8 cellular contexts compared by ENCODE assay signal in genomic region chr20:44598413-44599290, GRCh38. TPM values are rescaled to one million over a fixed set of nuclear protein-coding genes. Genes with fewer than 3 reads are reported as not detected.
DNase-seq lines count a peak whose midpoint lies in the region; ATAC-seq and TF ChIP-seq lines count a peak whose summit lies in the region.

No MANE protein-coding gene starts in this region.

- TF ChIP-seq POLR2A in erythroblast (IDR thresholded peaks at IDR 0.05; ENCODE audit: low read length): peak; percentile 53
- no peak for TF ChIP-seq POLR2A in gastrocnemius medialis (IDR thresholded peaks at IDR 0.05)
- TF ChIP-seq POLR2A in testis (IDR thresholded peaks at IDR 0.05): no peak

- WGBS in testis, 2 donors: 72 to 75% methylated on average over 3 to 4 of the region's 4 CpGs

- H3K27ac ChIP-seq in Panc1 (ENCODE audit: low read length) (peak overlapping the region; percentile 29), gastrocnemius medialis (peak overlapping the region; percentile 79 to 86 (median 81)), testis (peak overlapping the region in 1 of 2 donors; percentile 46)

- POLR2A ChIA-PET in Panc1 (lab: Charles Lee): no interaction called here

- no peaks in the 10 kb centered on the region for H3K9me3 ChIP-seq in Panc1 (ENCODE audit: control insufficient read depth, insufficient read depth, low read depth, low read length)
- H3K9me3 ChIP-seq in gastrocnemius medialis: no peaks in the 10 kb centered on the region
- no peaks in the 10 kb centered on the region for H3K9me3 ChIP-seq in testis

- peaks cover 24% of the 10 kb centered on the region for H3K4me1 Mint-ChIP-seq in activated CD4-positive, alpha-beta T cell treated with anti-CD3 and anti-CD28 coated beads, Interleukin-2, amount 10 ng/mL, durations not matched to agents 24 days and 14 days

- no peaks in the 10 kb centered on the region for H3K9me3 Mint-ChIP-seq in activated CD4-positive, alpha-beta T cell treated with anti-CD3 and anti-CD28 coated beads, Interleukin-2, amount 10 ng/mL, durations not matched to agents 24 days and 14 days

- intact Hi-C loops in activated CD4-positive, alpha-beta T cell treated with anti-CD3 and anti-CD28 coated beads, Interleukin-2, amount 10 ng/mL, durations not matched to agents 24 days and 14 days (cut with micrococcal nuclease): loop anchor here (10.0 kb wide), 1 partner anchor 54 kb away; no protein-coding TSS in a partner anchor
- intact Hi-C loops in Panc1 (cut with micrococcal nuclease; ENCODE audit: unreplicated experiment) (no loop called here), gastrocnemius medialis (cut with DNase I; ENCODE audit: low total_unique reads) (no loop called here), testis (cut with DNase I; ENCODE audit: low total_unique reads) (no loop called here)

- H3K36me3 ChIP-seq in Panc1 (ENCODE audit: control insufficient read depth, insufficient read depth, low read length) (no peaks in the 10 kb centered on the region), gastrocnemius medialis (peaks cover 0 to 7% of the 10 kb centered on the region in 2 donors), testis (ENCODE audit: low read depth, missing control alignments) (no peaks in the 10 kb centered on the region)

- H3K27me3 Mint-ChIP-seq in activated CD4-positive, alpha-beta T cell treated with anti-CD3 and anti-CD28 coated beads, Interleukin-2, amount 10 ng/mL, durations not matched to agents 24 days and 14 days: no peaks in the 10 kb centered on the region

- peak overlapping the region; percentile 74 for H3K4me3 Mint-ChIP-seq in activated CD4-positive, alpha-beta T cell treated with anti-CD3 and anti-CD28 coated beads, Interleukin-2, amount 10 ng/mL, durations not matched to agents 24 days and 14 days

- TF ChIP-seq CTCF in Panc1 (IDR thresholded peaks at IDR 0.05) (no peak), gastrocnemius medialis (IDR thresholded peaks at IDR 0.05 in 4 of 5, conservative IDR thresholded peaks at IDR 0.05 in 1 of 5) (peak in 3 of 5 experiments; percentile 7 to 34 (median 18)), testis (IDR thresholded peaks at IDR 0.05) (no peak)

- H3K36me3 Mint-ChIP-seq in activated CD4-positive, alpha-beta T cell treated with anti-CD3 and anti-CD28 coated beads, Interleukin-2, amount 10 ng/mL, durations not matched to agents 24 days and 14 days (ENCODE audit: low read depth): no peaks in the 10 kb centered on the region

- ATAC-seq in Panc1 (no peak), gastrocnemius medialis (peak in 1 of 2 donors; percentile 18), HG02973 (IDR thresholded peaks at IDR 0.05; ENCODE audit: unreplicated experiment) (no peak)

- no TSS peak for BruUV-seq in Panc1 (replicated peaks; lab: Mats Ljungman, UMichigan)

- CTCF ChIA-PET in Panc1 (lab: Charles Lee): no interaction called here

- in situ Hi-C loops in Panc1 (cut with HindIII; ENCODE audit: low pct_unique_long_range_greater_than_20kb, low sequenced_read_pairs): no loop called here
- in situ Hi-C loops in gastrocnemius medialis (cut with MboI; ENCODE audit: low sequenced_read_pairs in 4 of 4): loop anchor here in 1 of 4 donors (25.0 kb wide), 1 partner anchor 386 kb away; the partner anchor contains the start of gene OSER1

- H3K4me1 ChIP-seq in Panc1 (ENCODE audit: control insufficient read depth, insufficient read depth, low read length) (peaks cover 36% of the 10 kb centered on the region), gastrocnemius medialis (peaks cover 97 to 98% of the 10 kb centered on the region in 2 donors), testis (peaks cover 51% of the 10 kb centered on the region)

- H3K27me3 ChIP-seq in Panc1 (ENCODE audit: control insufficient read depth, insufficient read depth, low read length): no peaks in the 10 kb centered on the region
- H3K27me3 ChIP-seq in gastrocnemius medialis: no peaks in the 10 kb centered on the region
- H3K27me3 ChIP-seq in testis: no peaks in the 10 kb centered on the region

- peak overlapping the region; percentile 85 for H3K27ac Mint-ChIP-seq in activated CD4-positive, alpha-beta T cell treated with anti-CD3 and anti-CD28 coated beads, Interleukin-2, amount 10 ng/mL, durations not matched to agents 24 days and 14 days

- DNase-seq in activated CD4-positive, alpha-beta T cell treated with anti-CD3 and anti-CD28 coated beads, Interleukin-2, amount 10 ng/mL, durations not matched to agents 24 days and 14 days: peak; percentile 71
- no peak for DNase-seq in activated CD4-positive, alpha-beta T cell treated with anti-CD3 and anti-CD28 coated beads, Interleukin-2, amount 50 U/mL, for 4 hours
- DNase-seq in Panc1 (ENCODE audit: low read depth, low spot score) (no peak), erythroblast (lab: John Stamatoyannopoulos, UW) (no peak), gastrocnemius medialis (peak in 1 of 2 donors; percentile 31), testis (no peak), SIG-M5 treated with dmso at 0.1 percent for 504 hours (lab: John Stamatoyannopoulos, UW; ENCODE audit: unreplicated experiment) (no peak)

- H3K4me3 ChIP-seq in Panc1 (ENCODE audit: low read depth in 2 of 2, low read length in 2 of 2) (no peak overlapping the region), gastrocnemius medialis (peak overlapping the region in 2 of 4 donors; percentile 2 to 25), testis (no peak overlapping the region)

RNA-seq across cellular contexts. Expression of gene PKIG, which starts 16.3 kb away (rescaled TPM):
- 1.2 and 1.7 TPM in 2 replicates for total RNA-seq in activated CD4-positive, alpha-beta T cell treated with anti-CD3 and anti-CD28 coated beads, Interleukin-2, amount 10 ng/mL, durations not matched to agents 24 days and 14 days
- total RNA-seq in Panc1 (2021; ENCODE audit: unreplicated experiment): 66.3 TPM
- polyA plus RNA-seq in Panc1 (2012; ENCODE audit: insufficient read length): 91.5 TPM
- 100 to 1,000 TPM in 2 of 4 donors, 10 to 100 TPM in 2; 72.9 to 153 (median 100) TPM for total RNA-seq in gastrocnemius medialis
- total RNA-seq in testis: 10 to 100 TPM; 66.6 to 70.4 TPM
- 180 TPM for polyA plus RNA-seq in testis (ENCODE audit: insufficient read depth, low read depth, low replicate concordance)

RNA-seq across cellular contexts. Expression of gene ADA, which starts 52.8 kb away (rescaled TPM):
- 43.7 and 44.5 TPM in 2 replicates for total RNA-seq in activated CD4-positive, alpha-beta T cell treated with anti-CD3 and anti-CD28 coated beads, Interleukin-2, amount 10 ng/mL, durations not matched to agents 24 days and 14 days
- total RNA-seq in Panc1 (2021; ENCODE audit: unreplicated experiment) (53.8 TPM), gastrocnemius medialis (1 to 10 TPM; 2.2 to 5.1 (median 3.0) TPM), testis (10 to 100 TPM; 10.0 to 11.2 TPM)
- 65.5 TPM for polyA plus RNA-seq in Panc1 (2012; ENCODE audit: insufficient read length)
- 8.2 TPM for polyA plus RNA-seq in testis (ENCODE audit: insufficient read depth, low read depth, low replicate concordance)

Comparison
In these comparisons a context has a peak if more than half of its experiments do, and no peak if none do; other contexts are left out.
1. CTCF ChIP-seq: peak in gastrocnemius medialis (3 of 5); none in Panc1 (single experiment) and testis (0 of 3).
2. RNA of gene PKIG, which starts 16.3 kb away (total RNA-seq): 72.9 to 153 TPM in gastrocnemius medialis, 66.6 to 70.4 TPM in testis and 66.3 TPM in Panc1 (single experiment); 1.2 to 1.7 TPM in activated CD4-positive, alpha-beta T cell treated with anti-CD3 and anti-CD28 coated beads, Interleukin-2, amount 10 ng/mL, durations not matched to agents 24 days and 14 days; every median in the first group is over 10 times any median in the second.